In genomic region chr12:127810459-127810858, GRCh38 we compare ENCODE assay signal across 7 cellular contexts.
A peak's percentile ranks its signal among the peaks of the same experiment; 100 is the strongest.
DNase-seq lines count a peak whose midpoint lies in the region; ATAC-seq and TF ChIP-seq lines count a peak whose summit lies in the region.
"Not testable (repeated sequence)": the region's sequence is repeated elsewhere in the genome, so short reads cannot be mapped to it uniquely, and the experiment has no call there.

No MANE protein-coding gene starts in this region.

- WGBS in heart left ventricle, 4 donors, result 58 to 67% (median 62%) methylated on average over 4 of the region's 4 CpGs
- 39% methylated on average over 4 of the region's 4 CpGs for WGBS in mesenchymal stem cell
- WGBS in smooth muscle cell (ENCODE audit: low lambda C conversion rate), result 24% methylated on average over 4 of the region's 4 CpGs

- not testable (repeated sequence) for H3K4ac ChIP-seq in mesenchymal stem cell (ENCODE audit: low read depth in 1 of 2, low read length in 2 of 2)

- peak overlapping the region in 8 of 11 experiments; percentile 0 to 72 (median 46); a peak in 13 of 22 replicates for H3K4me2 ChIP-seq in BLaER1 treated with 17β-estradiol and CSF1 and Interleukin-3, amounts not matched to agents 10 nM and 100 nM
- not testable (repeated sequence) for H3K4me2 ChIP-seq in mesenchymal stem cell (ENCODE audit: low read length, poor library complexity, severe bottlenecking)
- peak overlapping the region; percentile 40 for H3K4me2 ChIP-seq in osteoblast (ENCODE audit: insufficient read depth, low read length)
- H3K4me2 ChIP-seq in smooth muscle cell, result peak overlapping the region; percentile 68

- not testable (repeated sequence) for H4K20me1 ChIP-seq in BLaER1 treated with 17β-estradiol and CSF1 and Interleukin-3, amounts not matched to agents 10 nM and 100 nM; osteoblast (ENCODE audit: insufficient read depth, low read length); smooth muscle cell (ENCODE audit: low read depth)

- not testable (repeated sequence) for H4K8ac ChIP-seq in mesenchymal stem cell (ENCODE audit: low read length)

- not testable (repeated sequence) for H3K36me3 ChIP-seq in BLaER1 treated with 17β-estradiol and CSF1 and Interleukin-3, amounts not matched to agents 10 nM and 100 nM; SJSA1; heart left ventricle; mesenchymal stem cell (ENCODE audit: control insufficient read depth in 1 of 2, insufficient read depth in 2 of 2, low read depth in 1 of 2, low read length in 2 of 2); osteoblast (ENCODE audit: insufficient read depth, low read length); smooth muscle cell (ENCODE audit: low read depth)

- H2BK12ac ChIP-seq in mesenchymal stem cell (ENCODE audit: low read length in 2 of 2), result not testable (repeated sequence)

- not testable (repeated sequence) for H3K79me2 ChIP-seq in osteoblast (ENCODE audit: insufficient read depth, low read length); smooth muscle cell (ENCODE audit: low read depth)

- H3K27me3 Mint-ChIP-seq in chondrocyte (ENCODE audit: low read depth), result not testable (repeated sequence)

- not testable (repeated sequence) for H2BK15ac ChIP-seq in mesenchymal stem cell (ENCODE audit: low read depth, poor library complexity, severe bottlenecking)

- not testable (repeated sequence) for H3K14ac ChIP-seq in mesenchymal stem cell (ENCODE audit: low read length in 2 of 2)

- 0 out of 22 replicates have a peak overlapping the region, but pooled peaks of 2 of the 11 experiments have one; percentile 7 to 24 for H3K9ac ChIP-seq in BLaER1 treated with 17β-estradiol and CSF1 and Interleukin-3, amounts not matched to agents 10 nM and 100 nM
- H3K9ac ChIP-seq in mesenchymal stem cell (ENCODE audit: low read length) (peak overlapping the region; percentile 72), smooth muscle cell (ENCODE audit: low read depth) (peak overlapping the region; percentile 81)

- peak in 1 of 4 donors; percentile 10 for ATAC-seq in heart left ventricle

- peak overlapping the region in 7 of 11 experiments; percentile 39 to 73 (median 48); a peak in 13 of 22 replicates for H3K27ac ChIP-seq in BLaER1 treated with 17β-estradiol and CSF1 and Interleukin-3, amounts not matched to agents 10 nM and 100 nM
- H3K27ac ChIP-seq in SJSA1 (peak overlapping the region; percentile 88), heart left ventricle (peak overlapping the region in 7 of 12 donors; percentile 15 to 65 (median 28)), mesenchymal stem cell (ENCODE audit: low read length, poor library complexity, severe bottlenecking) (peak overlapping the region; percentile 51), osteoblast (ENCODE audit: low read depth, low read length) (peak overlapping the region; percentile 85), smooth muscle cell (ENCODE audit: low read depth) (peak overlapping the region; percentile 98)

- H2AK5ac ChIP-seq in mesenchymal stem cell (ENCODE audit: low read length, severe bottlenecking), result not testable (repeated sequence)

- H3K27ac Mint-ChIP-seq in chondrocyte (ENCODE audit: unreplicated experiment), result peak overlapping the region; percentile 95

- H2AFZ ChIP-seq in mesenchymal stem cell (ENCODE audit: low read depth, low read length); osteoblast (ENCODE audit: low read length); smooth muscle cell (ENCODE audit: low read depth): not testable (repeated sequence)

- not testable (repeated sequence) for H3K79me1 ChIP-seq in mesenchymal stem cell (replicated peaks; ENCODE audit: low read length, poor library complexity, severe bottlenecking)

- H4K91ac ChIP-seq in mesenchymal stem cell (ENCODE audit: low read length), result not testable (repeated sequence)

- H3K4me3 ChIP-seq in BLaER1 treated with 17β-estradiol and CSF1 and Interleukin-3, amounts not matched to agents 10 nM and 100 nM; SJSA1; heart left ventricle; osteoblast (ENCODE audit: insufficient read depth, low read length); smooth muscle cell: not testable (repeated sequence)
- peak overlapping the region in 1 of 2 experiments; percentile 2 for H3K4me3 ChIP-seq in mesenchymal stem cell (ENCODE audit: insufficient read depth in 1 of 2, low read depth in 1 of 2, low read length in 2 of 2)

- not testable (repeated sequence) for H3K23ac ChIP-seq in mesenchymal stem cell (ENCODE audit: low read length in 2 of 2)

- H3K9me3 Mint-ChIP-seq in chondrocyte (ENCODE audit: low read depth), result not testable (repeated sequence)

- peaks cover 0 to 25% (median 15%) of the 10 kb centered on the region in 10 experiments; a peak in 13 of 20 replicates for H3K4me1 ChIP-seq in BLaER1 treated with 17β-estradiol and CSF1 and Interleukin-3, amounts not matched to agents 10 nM and 100 nM
- peaks cover 35% of the 10 kb centered on the region for H3K4me1 ChIP-seq in SJSA1 (replicated peaks)
- H3K4me1 ChIP-seq in heart left ventricle, result peaks cover 0 to 18% (median 0%) of the 10 kb centered on the region in 12 donors
- not testable (repeated sequence) for H3K4me1 ChIP-seq in mesenchymal stem cell (ENCODE audit: control insufficient read depth, insufficient read depth, low read depth, low read length); osteoblast (ENCODE audit: insufficient read depth, low read length); smooth muscle cell (ENCODE audit: low read depth)

- TF ChIP-seq POLR2A in heart left ventricle (IDR thresholded peaks at IDR 0.05), result not testable (repeated sequence)

- intact Hi-C loops in heart left ventricle (cut with DNase I), result not testable (repeated sequence)

- peaks cover 36% of the 10 kb centered on the region for H3K4me1 Mint-ChIP-seq in chondrocyte (ENCODE audit: low read depth)

- H3K4me3 Mint-ChIP-seq in chondrocyte (ENCODE audit: unreplicated experiment), result not testable (repeated sequence)

- not testable (repeated sequence) for H3K36me3 Mint-ChIP-seq in chondrocyte (ENCODE audit: low read depth)

- DNase-seq in SJSA1 (ENCODE audit: low read depth in 1 of 2, low spot score in 2 of 2), result peak; percentile 78 to 81
- not testable (repeated sequence) for DNase-seq in chondrocyte (ENCODE audit: low spot score); heart left ventricle; mesenchymal stem cell; osteoblast (ENCODE audit: insufficient read length, low spot score, missing footprints); smooth muscle cell (lab: John Stamatoyannopoulos, UW; ENCODE audit: unreplicated experiment)

- H3K9me3 ChIP-seq in BLaER1 treated with 17β-estradiol and CSF1 and Interleukin-3, amounts not matched to agents 10 nM and 100 nM (replicated peaks in 1 of 11); SJSA1 (replicated peaks); heart left ventricle; mesenchymal stem cell (ENCODE audit: control insufficient read depth, low read length); osteoblast (ENCODE audit: low read depth, low read length); smooth muscle cell (replicated peaks; ENCODE audit: low read depth): not testable (repeated sequence)

- H3K27me3 ChIP-seq in BLaER1 treated with 17β-estradiol and CSF1 and Interleukin-3, amounts not matched to agents 10 nM and 100 nM; SJSA1 (replicated peaks); heart left ventricle; mesenchymal stem cell (ENCODE audit: control insufficient read depth in 1 of 2, insufficient read depth in 1 of 2, low read length in 2 of 2); osteoblast (ENCODE audit: insufficient read depth, low read length); smooth muscle cell (ENCODE audit: low read depth): not testable (repeated sequence)

- H3F3A ChIP-seq in smooth muscle cell (ENCODE audit: low read depth), result not testable (repeated sequence)

- H2BK120ac ChIP-seq in mesenchymal stem cell (ENCODE audit: low read depth, low read length), result not testable (repeated sequence)

- peak; percentile 1 for TF ChIP-seq CTCF in chondrocyte (IDR thresholded peaks at IDR 0.05)
- not testable (repeated sequence) for TF ChIP-seq CTCF in heart left ventricle (IDR thresholded peaks at IDR 0.05); osteoblast (IDR thresholded peaks at IDR 0.05; ENCODE audit: extremely low read depth, low read depth, low read length); smooth muscle cell (IDR thresholded peaks at IDR 0.05; ENCODE audit: borderline replicate concordance, insufficient read depth, poor library complexity, severe bottlenecking)

- H3K18ac ChIP-seq in mesenchymal stem cell (ENCODE audit: low read depth in 1 of 2, low read length in 2 of 2), result peak overlapping the region in 1 of 2 experiments; percentile 4

- not testable (repeated sequence) for H2BK5ac ChIP-seq in mesenchymal stem cell (ENCODE audit: low read depth, low read length, poor library complexity, severe bottlenecking)

Comparison
In these comparisons a context has a peak if more than half of its experiments do, and no peak if none do; other contexts are left out.
1. H3K27ac ChIP-seq: peak in every context shown above with its lines; median percentile 98 in smooth muscle cell; 88 in SJSA1; 85 in osteoblast; 51 in mesenchymal stem cell; 48 in BLaER1 treated with 17β-estradiol and CSF1 and Interleukin-3, amounts not matched to agents 10 nM and 100 nM; 28 in heart left ventricle.